Comparison of ENCODE assay signal across 1 cellular context in the genomic region with DNA sequence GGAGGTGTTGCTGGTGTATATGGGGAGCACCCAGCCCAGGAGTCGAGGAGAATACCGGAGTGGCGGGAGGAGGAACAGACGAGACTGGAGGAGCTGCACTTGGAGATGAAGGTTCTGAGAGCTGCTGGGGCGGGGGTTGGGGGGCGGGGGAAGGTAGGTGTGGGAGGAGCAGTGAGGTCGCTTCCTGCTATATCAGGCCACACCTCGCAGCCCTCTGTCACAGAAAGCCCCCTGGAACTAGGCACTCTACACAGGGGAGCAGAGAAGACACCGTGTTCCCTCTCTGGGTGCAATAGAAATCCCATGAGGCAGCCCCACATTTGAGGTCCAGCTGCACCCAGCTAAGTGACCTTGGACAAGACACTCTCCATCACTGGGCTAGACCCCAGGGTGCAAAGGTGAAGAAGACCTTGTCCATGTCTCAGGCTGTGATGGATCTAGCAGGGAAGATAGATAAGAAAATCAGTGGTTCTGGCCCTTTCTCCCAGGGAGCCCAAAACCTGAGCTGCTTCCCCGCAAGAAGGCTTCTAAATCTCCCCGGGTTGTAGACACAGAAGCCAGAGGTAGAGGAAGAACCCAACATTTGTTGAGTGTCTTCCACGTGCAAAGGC.
TF ChIP-seq lines count a peak whose summit lies in the region.

No MANE protein-coding gene starts in this region.

TF ChIP-seq in IMR-90, 13 proteins besides CTCF, POLR2A, EP300 and RAD21:
- TF ChIP-seq RFX5 (IDR thresholded peaks at IDR 0.05; ENCODE audit: low read depth, low read length) (no peak), RCOR1 (IDR thresholded peaks at IDR 0.05; ENCODE audit: insufficient replicate concordance, low read length) (no peak), SMC3 (IDR thresholded peaks at IDR 0.05; ENCODE audit: low read depth, low read length) (no peak), BHLHE40 (IDR thresholded peaks at IDR 0.05; ENCODE audit: low read depth, low read length) (no peak), MAZ (IDR thresholded peaks at IDR 0.05; ENCODE audit: borderline replicate concordance, low read depth, low read length) (no peak), MAFK (IDR thresholded peaks at IDR 0.05; ENCODE audit: low read depth, low read length) (no peak)
- TF ChIP-seq, protein P1, sequence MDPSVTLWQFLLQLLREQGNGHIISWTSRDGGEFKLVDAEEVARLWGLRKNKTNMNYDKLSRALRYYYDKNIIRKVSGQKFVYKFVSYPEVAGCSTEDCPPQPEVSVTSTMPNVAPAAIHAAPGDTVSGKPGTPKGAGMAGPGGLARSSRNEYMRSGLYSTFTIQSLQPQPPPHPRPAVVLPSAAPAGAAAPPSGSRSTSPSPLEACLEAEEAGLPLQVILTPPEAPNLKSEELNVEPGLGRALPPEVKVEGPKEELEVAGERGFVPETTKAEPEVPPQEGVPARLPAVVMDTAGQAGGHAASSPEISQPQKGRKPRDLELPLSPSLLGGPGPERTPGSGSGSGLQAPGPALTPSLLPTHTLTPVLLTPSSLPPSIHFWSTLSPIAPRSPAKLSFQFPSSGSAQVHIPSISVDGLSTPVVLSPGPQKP (IDR thresholded peaks at IDR 0.05; ENCODE audit: borderline replicate concordance, low read depth, low read length), result no peak
- TF ChIP-seq, protein P2, sequence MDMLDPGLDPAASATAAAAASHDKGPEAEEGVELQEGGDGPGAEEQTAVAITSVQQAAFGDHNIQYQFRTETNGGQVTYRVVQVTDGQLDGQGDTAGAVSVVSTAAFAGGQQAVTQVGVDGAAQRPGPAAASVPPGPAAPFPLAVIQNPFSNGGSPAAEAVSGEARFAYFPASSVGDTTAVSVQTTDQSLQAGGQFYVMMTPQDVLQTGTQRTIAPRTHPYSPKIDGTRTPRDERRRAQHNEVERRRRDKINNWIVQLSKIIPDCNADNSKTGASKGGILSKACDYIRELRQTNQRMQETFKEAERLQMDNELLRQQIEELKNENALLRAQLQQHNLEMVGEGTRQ (IDR thresholded peaks at IDR 0.05; ENCODE audit: low read depth, low read length), result no peak
